Comparison of ENCODE assay signal across 27 cellular contexts in genomic region chr16:64900517-64900916, GRCh38.
"Had no signal": no experiment of that assay in that cellular context is flagged by ENCODE, and none has a peak within 500 bp of the region (broad histone marks: within the 10 kb centered on the region; RNA-seq: fewer than 3 reads in every experiment).

No MANE protein-coding gene starts in this region.

- H3K4me3 ChIP-seq: breast epithelium, esophagus muscularis mucosa, left lung, lower lobe of right lung, mucosa of descending colon, pancreas, prostate gland, sigmoid colon, suprapubic skin, tibial nerve had no signal

- H3K4me1 ChIP-seq: breast epithelium, left lung, lower lobe of right lung, pancreas, prostate gland, sigmoid colon, tibial nerve had no signal

- H3K36me3 ChIP-seq: breast epithelium, esophagus muscularis mucosa, left lung, lower lobe of right lung, neutrophil, pancreas, prostate gland, sigmoid colon, suprapubic skin, tibial nerve had no signal

- ATAC-seq: activated naive CD8-positive, alpha-beta T cell treated with anti-CD3 and anti-CD28 coated beads, Interleukin-2, amount 50 U/mL, for 24 hours; left lung; lower lobe of right lung; mucosa of descending colon; pancreas; stimulated activated naive B cell treated with anti-CD40 and anti-IgM and Interleukin-4, amounts not matched to agents 10 μg/mL and 1 μg/mL and 100 μg/mL, for 72 hours; T-helper 17 cell; WTC11 had no signal

- H3K27ac ChIP-seq: breast epithelium, esophagus muscularis mucosa, left lung, lower lobe of right lung, neutrophil, pancreas, prostate gland, sigmoid colon, suprapubic skin, tibial nerve had no signal

- H3K9me3 ChIP-seq: breast epithelium, esophagus muscularis mucosa, left lung, lower lobe of right lung, mucosa of descending colon, neutrophil, pancreas, prostate gland, sigmoid colon, suprapubic skin, tibial nerve had no signal

- H3K27me3 ChIP-seq: breast epithelium, esophagus muscularis mucosa, left lung, neutrophil, pancreas, sigmoid colon, suprapubic skin, tibial nerve had no signal

- DNase-seq: activated CD4-positive, alpha-beta memory T cell treated with anti-CD3 and anti-CD28 coated beads, Interleukin-2, amount 10 ng/mL, durations not matched to agents 7 days and 5 days; activated CD4-positive, alpha-beta T cell treated with anti-CD3 and anti-CD28 coated beads for 1 hour; activated CD4-positive, alpha-beta T cell treated with anti-CD3 and anti-CD28 coated beads, Interleukin-2, amount 10 ng/mL, durations not matched to agents 7 days and 5 days; activated naive CD8-positive, alpha-beta T cell treated with anti-CD3 and anti-CD28 coated beads, Interleukin-2, amount 50 U/mL, for 24 hours; activated T-cell treated with anti-CD3 and anti-CD28 coated beads, Interleukin-2, amount 50 U/mL, for 48 hours; endodermal cell; glutamatergic neuron; left lung; lower lobe of right lung; mesendoderm; mucosa of descending colon; nephron progenitor cell; pancreas; retina; sigmoid colon; stimulated activated CD4-positive, alpha-beta T cell treated with anti-CD3 and anti-CD28 coated beads, Interleukin-15, amount 100 ng/mL, for 24 hours; stimulated activated CD4-positive, alpha-beta T cell treated with anti-CD3 and anti-CD28 coated beads, Interleukin-2, amount 100 ng/mL, for 24 hours; stimulated activated naive B cell treated with anti-CD40 and anti-IgM and Interleukin-4, amounts not matched to agents 10 μg/mL and 1 μg/mL and 100 μg/mL, for 72 hours; T-helper 17 cell; T1000 had no signal
